ENCODE assay signal across 19 cellular contexts in genomic region chr2:25528173-25528572, GRCh38.
A peak's percentile ranks its signal among the peaks of the same experiment; 100 is the strongest.
DNase-seq lines count a peak whose midpoint lies in the region; ATAC-seq, FAIRE-seq and TF ChIP-seq lines count a peak whose summit lies in the region.
"Had no signal": no experiment of that assay in that cellular context is flagged by ENCODE, and none has a peak within 500 bp of the region (broad histone marks: within the 10 kb centered on the region; RNA-seq: fewer than 3 reads in every experiment).

No MANE protein-coding gene starts in this region.

- CTCF ChIA-PET in activated CD4-positive, alpha-beta T cell treated with anti-CD3 and anti-CD28 coated beads for 36 hours (lab: Charles Lee) = no interaction called here

- no peak overlapping the region for H3K27ac Mint-ChIP-seq in activated T-cell treated with anti-CD3 and anti-CD28 coated beads, Interleukin-2, amount 50 U/mL, for 72 hours
- H3K27ac Mint-ChIP-seq in activated CD4-positive, alpha-beta T cell treated with anti-CD3 and anti-CD28 coated beads for 36 hours = no peak overlapping the region
- H3K27ac Mint-ChIP-seq: IgD-negative memory B cell; stimulated activated naive B cell treated with anti-CD40 and anti-IgM and Interleukin-4, amounts not matched to agents 10 μg/mL and 1 μg/mL and 100 μg/mL, for 72 hours had no signal

- no peak overlapping the region for H3K4me3 Mint-ChIP-seq in activated T-cell treated with anti-CD3 and anti-CD28 coated beads, Interleukin-2, amount 50 U/mL, for 72 hours
- H3K4me3 Mint-ChIP-seq in activated CD4-positive, alpha-beta T cell treated with anti-CD3 and anti-CD28 coated beads for 36 hours = no peak overlapping the region
- H3K4me3 Mint-ChIP-seq: IgD-negative memory B cell; naive B cell; stimulated activated naive B cell treated with anti-CD40 and anti-IgM and Interleukin-4, amounts not matched to agents 10 μg/mL and 1 μg/mL and 100 μg/mL, for 72 hours had no signal

- POLR2A ChIA-PET in activated CD4-positive, alpha-beta T cell treated with anti-CD3 and anti-CD28 coated beads for 36 hours (lab: Charles Lee) = no interaction called here

- H3K4me3 ChIP-seq in cardiac fibroblast (replicated peaks in 1 of 2; ENCODE audit: low read depth in 2 of 2, low read length in 2 of 2) = no peak overlapping the region
- H3K4me3 ChIP-seq: BLaER1, body of pancreas, heart right ventricle, left lung, upper lobe of right lung had no signal

- no peak for ATAC-seq in activated T-cell treated with anti-CD3 and anti-CD28 coated beads, Interleukin-2, amount 50 U/mL, for 72 hours (replicated peaks in 1 of 2)
- no peak for ATAC-seq in activated CD4-positive, alpha-beta T cell treated with anti-CD3 and anti-CD28 coated beads for 36 hours
- ATAC-seq: body of pancreas; heart right ventricle; left lung; stimulated activated naive B cell treated with anti-CD40 and anti-IgM and Interleukin-4, amounts not matched to agents 10 μg/mL and 1 μg/mL and 100 μg/mL, for 72 hours; upper lobe of right lung had no signal

- FAIRE-seq in RCC 7860 (lab: Jason Lieb, UNC) = peak; percentile 58

- DNase-seq in EH (ENCODE audit: low read depth) = peak; percentile 82
- DNase-seq in RCC 7860 (ENCODE audit: low spot score) = peak; percentile 25
- DNase-seq in cardiac fibroblast (ENCODE audit: low read depth in 2 of 2) = peak; percentile 51 to 76
- peak; percentile 19 for DNase-seq in myocyte (ENCODE audit: low read depth)
- DNase-seq in activated T-cell treated with anti-CD3 and anti-CD28 coated beads, Interleukin-2, amount 50 U/mL, for 72 hours = no peak
- no peak for DNase-seq in effector CD4-positive, alpha-beta T cell
- DNase-seq in activated CD4-positive, alpha-beta T cell treated with anti-CD3 and anti-CD28 coated beads for 36 hours = no peak
- DNase-seq in T-helper 2 cell = no peak
- DNase-seq: body of pancreas; effector memory CD4-positive, alpha-beta T cell; heart right ventricle; left lung; naive B cell; NCI-H1417 treated with DMSO at 0.1 percent for 48 hours; stimulated activated naive B cell treated with anti-CD40 and anti-IgM and Interleukin-4, amounts not matched to agents 10 μg/mL and 1 μg/mL and 100 μg/mL, for 72 hours; T-helper 9 cell; upper lobe of right lung had no signal

- TF ChIP-seq CTCF in cardiac fibroblast (IDR thresholded peaks at IDR 0.05; ENCODE audit: low read depth, low read length) = no peak

- H3K4me1 Mint-ChIP-seq in activated T-cell treated with anti-CD3 and anti-CD28 coated beads, Interleukin-2, amount 50 U/mL, for 72 hours (ENCODE audit: low read depth) = peaks cover 9% of the 10 kb centered on the region
- no peaks in the 10 kb centered on the region for H3K4me1 Mint-ChIP-seq in activated CD4-positive, alpha-beta T cell treated with anti-CD3 and anti-CD28 coated beads for 36 hours
- H3K4me1 Mint-ChIP-seq: naive B cell; stimulated activated naive B cell treated with anti-CD40 and anti-IgM and Interleukin-4, amounts not matched to agents 10 μg/mL and 1 μg/mL and 100 μg/mL, for 72 hours had no signal

- no peaks in the 10 kb centered on the region for H3K27me3 Mint-ChIP-seq in activated T-cell treated with anti-CD3 and anti-CD28 coated beads, Interleukin-2, amount 50 U/mL, for 72 hours (ENCODE audit: low read depth)
- H3K27me3 Mint-ChIP-seq in activated CD4-positive, alpha-beta T cell treated with anti-CD3 and anti-CD28 coated beads for 36 hours = no peaks in the 10 kb centered on the region
- H3K27me3 Mint-ChIP-seq: IgD-negative memory B cell; naive B cell; stimulated activated naive B cell treated with anti-CD40 and anti-IgM and Interleukin-4, amounts not matched to agents 10 μg/mL and 1 μg/mL and 100 μg/mL, for 72 hours had no signal

- H3K9me3 Mint-ChIP-seq in activated T-cell treated with anti-CD3 and anti-CD28 coated beads, Interleukin-2, amount 50 U/mL, for 72 hours = no peaks in the 10 kb centered on the region
- no peaks in the 10 kb centered on the region for H3K9me3 Mint-ChIP-seq in activated CD4-positive, alpha-beta T cell treated with anti-CD3 and anti-CD28 coated beads for 36 hours (ENCODE audit: low read depth)
- H3K9me3 Mint-ChIP-seq: IgD-negative memory B cell; naive B cell; stimulated activated naive B cell treated with anti-CD40 and anti-IgM and Interleukin-4, amounts not matched to agents 10 μg/mL and 1 μg/mL and 100 μg/mL, for 72 hours had no signal

- intact Hi-C loops in activated CD4-positive, alpha-beta T cell treated with anti-CD3 and anti-CD28 coated beads for 36 hours (cut with DNase I, micrococcal nuclease) = no loop called here

- peaks cover 0 to 4% of the 10 kb centered on the region in 2 donors for H3K36me3 Mint-ChIP-seq in activated T-cell treated with anti-CD3 and anti-CD28 coated beads, Interleukin-2, amount 50 U/mL, for 72 hours (ENCODE audit: insufficient read depth in 2 of 2)
- no peaks in the 10 kb centered on the region for H3K36me3 Mint-ChIP-seq in activated CD4-positive, alpha-beta T cell treated with anti-CD3 and anti-CD28 coated beads for 36 hours (ENCODE audit: low read depth)
- H3K36me3 Mint-ChIP-seq: naive B cell had no signal

Comparison
In these comparisons a context has a peak if more than half of its experiments do, and no peak if none do; other contexts are left out.
1. DNase-seq: peak in EH (single experiment), RCC 7860 (single experiment), cardiac fibroblast (2 of 2) and myocyte (single experiment); none in activated T-cell treated with anti-CD3 and anti-CD28 coated beads, Interleukin-2, amount 50 U/mL, for 72 hours (0 of 2), effector CD4-positive, alpha-beta T cell (single experiment), activated CD4-positive, alpha-beta T cell treated with anti-CD3 and anti-CD28 coated beads for 36 hours (single experiment) and T-helper 2 cell (0 of 5).